Comparison of ENCODE assay signal across 29 cellular contexts in the genomic region with DNA sequence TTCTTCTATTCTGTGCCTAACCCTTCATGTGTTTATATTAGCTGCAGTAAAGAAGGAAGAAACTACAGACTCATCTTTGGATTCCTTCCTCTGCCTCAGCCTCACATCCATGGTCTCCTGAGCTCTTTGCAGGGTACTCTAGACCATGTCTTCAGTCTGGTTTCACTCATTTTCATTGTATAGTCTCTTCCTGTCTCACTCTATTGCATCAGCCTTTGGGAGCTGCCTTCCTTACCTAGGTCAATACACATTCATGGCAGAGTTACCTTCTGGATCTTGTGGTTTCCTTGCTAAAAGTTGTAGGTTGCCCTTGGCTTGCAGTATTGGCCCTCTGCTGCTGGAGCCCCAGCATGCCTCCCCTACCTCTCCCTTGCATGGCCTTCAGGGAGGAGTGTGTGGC. TPM values are rescaled to one million over a fixed set of nuclear protein-coding genes. Genes with fewer than 3 reads are reported as not detected.
DNase-seq lines count a peak whose midpoint lies in the region; ATAC-seq and TF ChIP-seq lines count a peak whose summit lies in the region.
"Had no signal": no experiment of that assay in that cellular context is flagged by ENCODE, and none has a peak within 500 bp of the region (broad histone marks: within the 10 kb centered on the region; RNA-seq: fewer than 3 reads in every experiment).

No MANE protein-coding gene starts in this region.

- H4K20me1 ChIP-seq in Karpas-422 (ENCODE audit: insufficient read depth, low read depth, low read length): 0 out of 2 replicates have a peak, but pooled peaks cover 3% of the 10 kb centered on the region

- H3K4me1 ChIP-seq in Karpas-422 (ENCODE audit: low read length) (peaks cover 4% of the 10 kb centered on the region; the same call in 1 of the 2 replicates), lower lobe of right lung (peaks cover 26% of the 10 kb centered on the region)
- H3K4me1 ChIP-seq: SJCRH30 had no signal

- H3K4me1 Mint-ChIP-seq in activated T-cell treated with anti-CD3 and anti-CD28 coated beads, Interleukin-2, amount 50 U/mL, for 72 hours (ENCODE audit: low read depth): peaks cover 44% of the 10 kb centered on the region
- H3K4me1 Mint-ChIP-seq in activated T-helper 2 cell treated with anti-CD3 and anti-CD28 coated beads, Interferon-gamma antibody, Interleukin-2, Interleukin-4, amounts not matched to agents 10 μg/mL and 5 μg/mL and 100 μg/mL, durations not matched to agents 14 hours and 24 hours and 36 hours (ENCODE audit: low read depth): peaks cover 38% of the 10 kb centered on the region

- H3K27ac ChIP-seq in Karpas-422 (ENCODE audit: low read length) (peak overlapping the region; percentile 24; the same call in 1 of the 2 replicates), lower lobe of right lung (no peak overlapping the region)
- H3K27ac ChIP-seq: adrenal gland, KMS-11, right atrium auricular region, SJCRH30 had no signal

- H3K27me3 Mint-ChIP-seq in activated T-cell treated with anti-CD3 and anti-CD28 coated beads, Interleukin-2, amount 50 U/mL, for 72 hours (ENCODE audit: low read depth): no peaks in the 10 kb centered on the region
- no peaks in the 10 kb centered on the region for H3K27me3 Mint-ChIP-seq in activated T-helper 2 cell treated with anti-CD3 and anti-CD28 coated beads, Interferon-gamma antibody, Interleukin-2, Interleukin-4, amounts not matched to agents 10 μg/mL and 5 μg/mL and 100 μg/mL, durations not matched to agents 14 hours and 24 hours and 36 hours (ENCODE audit: low read depth)
- H3K27me3 Mint-ChIP-seq: CD4-positive, alpha-beta T cell; central memory CD8-positive, alpha-beta T cell had no signal

- H3K9me3 Mint-ChIP-seq in activated T-cell treated with anti-CD3 and anti-CD28 coated beads, Interleukin-2, amount 50 U/mL, for 72 hours: no peaks in the 10 kb centered on the region
- H3K9me3 Mint-ChIP-seq in activated T-helper 2 cell treated with anti-CD3 and anti-CD28 coated beads, Interferon-gamma antibody, Interleukin-2, Interleukin-4, amounts not matched to agents 10 μg/mL and 5 μg/mL and 100 μg/mL, durations not matched to agents 14 hours and 24 hours and 36 hours: no peaks in the 10 kb centered on the region
- H3K9me3 Mint-ChIP-seq: CD4-positive, alpha-beta T cell; central memory CD8-positive, alpha-beta T cell had no signal

- peak overlapping the region; percentile 14 for H3K27ac Mint-ChIP-seq in activated T-cell treated with anti-CD3 and anti-CD28 coated beads, Interleukin-2, amount 50 U/mL, for 72 hours
- peak overlapping the region; percentile 25 for H3K27ac Mint-ChIP-seq in activated T-helper 2 cell treated with anti-CD3 and anti-CD28 coated beads, Interferon-gamma antibody, Interleukin-2, Interleukin-4, amounts not matched to agents 10 μg/mL and 5 μg/mL and 100 μg/mL, durations not matched to agents 14 hours and 24 hours and 36 hours
- H3K27ac Mint-ChIP-seq: CD4-positive, alpha-beta T cell had no signal

- H3K4me3 Mint-ChIP-seq in activated T-cell treated with anti-CD3 and anti-CD28 coated beads, Interleukin-2, amount 50 U/mL, for 72 hours: no peak overlapping the region
- no peak overlapping the region for H3K4me3 Mint-ChIP-seq in activated T-helper 2 cell treated with anti-CD3 and anti-CD28 coated beads, Interferon-gamma antibody, Interleukin-2, Interleukin-4, amounts not matched to agents 10 μg/mL and 5 μg/mL and 100 μg/mL, durations not matched to agents 14 hours and 24 hours and 36 hours (ENCODE audit: low read depth)
- H3K4me3 Mint-ChIP-seq: CD4-positive, alpha-beta T cell; central memory CD8-positive, alpha-beta T cell had no signal

- no peak for DNase-seq in activated T-cell treated with anti-CD3 and anti-CD28 coated beads, Interleukin-2, amount 50 U/mL, for 72 hours
- DNase-seq in activated T-cell treated with anti-CD3 and anti-CD28 coated beads for 4 hours: no peak
- no peak for DNase-seq in Karpas-422
- DNase-seq in activated T-helper 2 cell treated with anti-CD3 and anti-CD28 coated beads, Interferon-gamma antibody, Interleukin-2, Interleukin-4, amounts not matched to agents 10 μg/mL and 5 μg/mL and 100 μg/mL, durations not matched to agents 14 hours and 24 hours and 36 hours (ENCODE audit: low spot score): no peak
- no peak for DNase-seq in lower lobe of right lung
- no peak for DNase-seq in NCI-H524 (lab: John Stamatoyannopoulos, UW)
- DNase-seq in Right ventricle myocardium inferior (ENCODE audit: missing footprints): no peak
- DNase-seq in stimulated activated CD4-positive, alpha-beta T cell treated with anti-CD3 and anti-CD28 coated beads, Interleukin-15, amount 100 ng/mL, for 24 hours: no peak
- DNase-seq: activated CD4-positive, alpha-beta T cell treated with anti-CD3 and anti-CD28 coated beads, Interleukin-2, amount 50 U/mL, for 48 hours; adrenal gland; CD4-positive, alpha-beta T cell; dermis blood vessel endothelial cell; GOT3; islet precursor cell; left ventricle myocardium superior; NCI-H1436; NCI-H748 treated with DMSO at 0.1 percent for 48 hours; posterior cingulate gyrus; SJCRH30; stimulated activated CD4-positive, alpha-beta T cell treated with anti-CD3 and anti-CD28 coated beads, Interleukin-2, amount 100 ng/mL, for 24 hours; stimulated activated CD8-positive, alpha-beta memory T cell treated with anti-CD3 and anti-CD28 coated beads, Interleukin-4, amount 100 ng/mL, for 48 hours; trophoblast cell had no signal

- no peak overlapping the region for H3K9ac ChIP-seq in Karpas-422 (ENCODE audit: low read length)
- H3K9ac ChIP-seq: KMS-11 had no signal

- peaks cover 3 to 14% of the 10 kb centered on the region in 2 donors for H3K36me3 Mint-ChIP-seq in activated T-cell treated with anti-CD3 and anti-CD28 coated beads, Interleukin-2, amount 50 U/mL, for 72 hours (ENCODE audit: insufficient read depth in 2 of 2)
- peaks cover 36% of the 10 kb centered on the region for H3K36me3 Mint-ChIP-seq in activated T-helper 2 cell treated with anti-CD3 and anti-CD28 coated beads, Interferon-gamma antibody, Interleukin-2, Interleukin-4, amounts not matched to agents 10 μg/mL and 5 μg/mL and 100 μg/mL, durations not matched to agents 14 hours and 24 hours and 36 hours (ENCODE audit: low read depth)

- peaks cover 100% of the 10 kb centered on the region for H3K79me2 ChIP-seq in Karpas-422 (ENCODE audit: low read length)

- H3K9me3 ChIP-seq in Karpas-422 (ENCODE audit: low read length) (no peaks in the 10 kb centered on the region), lower lobe of right lung (no peaks in the 10 kb centered on the region)
- H3K9me3 ChIP-seq: adrenal gland, right atrium auricular region, SJCRH30 had no signal

- no peaks in the 10 kb centered on the region for H3K9me2 ChIP-seq in Karpas-422 (replicated peaks; ENCODE audit: insufficient read depth, low read length)

- TF ChIP-seq CTCF in lower lobe of right lung (IDR thresholded peaks at IDR 0.05): no peak

- peak in 1 of 2 donors; percentile 32 for ATAC-seq in activated T-cell treated with anti-CD3 and anti-CD28 coated beads, Interleukin-2, amount 50 U/mL, for 72 hours (replicated peaks in 1 of 2)
- ATAC-seq in lower lobe of right lung: peak; percentile 43 to 49
- no peak for ATAC-seq in Right ventricle myocardium inferior
- ATAC-seq: esophagus mucosa, left ventricle myocardium superior had no signal

- H3K27me3 ChIP-seq in Karpas-422 (ENCODE audit: low read length) (no peaks in the 10 kb centered on the region), lower lobe of right lung (ENCODE audit: low read depth) (no peaks in the 10 kb centered on the region)
- H3K27me3 ChIP-seq: adrenal gland, right atrium auricular region, SJCRH30 had no signal

- peaks cover 5% of the 10 kb centered on the region; the same call in 1 of the 2 replicates for H3K36me3 ChIP-seq in Karpas-422 (ENCODE audit: insufficient read depth, low read length)
- H3K36me3 ChIP-seq in lower lobe of right lung: peaks cover 6% of the 10 kb centered on the region
- H3K36me3 ChIP-seq: adrenal gland, right atrium auricular region, SJCRH30 had no signal

- H3K4me2 ChIP-seq in Karpas-422 (ENCODE audit: low read depth, low read length, poor library complexity, severe bottlenecking): no peak overlapping the region
- H3K4me2 ChIP-seq: KMS-11 had no signal

- intact Hi-C loops in activated T-helper 2 cell treated with anti-CD3 and anti-CD28 coated beads, Interferon-gamma antibody, Interleukin-2, Interleukin-4, amounts not matched to agents 10 μg/mL and 5 μg/mL and 100 μg/mL, durations not matched to agents 14 hours and 24 hours and 36 hours (cut with micrococcal nuclease): no loop called here
- intact Hi-C loops in lower lobe of right lung (cut with DNase I) (no loop called here), Right ventricle myocardium inferior (cut with DNase I) (no loop called here)

- no peak overlapping the region for H3K4me3 ChIP-seq in Karpas-422 (ENCODE audit: low read length)
- no peak overlapping the region for H3K4me3 ChIP-seq in lower lobe of right lung
- H3K4me3 ChIP-seq: adrenal gland, right atrium auricular region, SJCRH30 had no signal

- no peak overlapping the region for H2AFZ ChIP-seq in Karpas-422 (ENCODE audit: low read length)

RNA-seq across cellular contexts. Expression of a gene that starts 31.5 kb away (rescaled TPM):
- not detected for total RNA-seq in activated T-cell treated with anti-CD3 and anti-CD28 coated beads, Interleukin-2, amount 50 U/mL, for 72 hours
- not detected in 2 replicates for total RNA-seq in Karpas-422 (2014; rRNA removed; shearing (Covaris generic); ENCODE audit: low replicate concordance)
- total RNA-seq in activated T-helper 2 cell treated with anti-CD3 and anti-CD28 coated beads, Interferon-gamma antibody, Interleukin-2, Interleukin-4, amounts not matched to agents 10 μg/mL and 5 μg/mL and 100 μg/mL, durations not matched to agents 14 hours and 24 hours and 36 hours: 1.8 TPM in 1 of 2 replicates, not detected in the other
- total RNA-seq in lower lobe of right lung (not detected), Right ventricle myocardium inferior (not detected)
- total RNA-seq: adrenal gland, Daoy, dermis blood vessel endothelial cell, esophagus mucosa, fibroblast of villous mesenchyme, left ventricle myocardium superior, mesenteric fat pad, right atrium auricular region, SJCRH30 had no signal
